ENCODE assay signal across 1 cellular context in the genomic region with DNA sequence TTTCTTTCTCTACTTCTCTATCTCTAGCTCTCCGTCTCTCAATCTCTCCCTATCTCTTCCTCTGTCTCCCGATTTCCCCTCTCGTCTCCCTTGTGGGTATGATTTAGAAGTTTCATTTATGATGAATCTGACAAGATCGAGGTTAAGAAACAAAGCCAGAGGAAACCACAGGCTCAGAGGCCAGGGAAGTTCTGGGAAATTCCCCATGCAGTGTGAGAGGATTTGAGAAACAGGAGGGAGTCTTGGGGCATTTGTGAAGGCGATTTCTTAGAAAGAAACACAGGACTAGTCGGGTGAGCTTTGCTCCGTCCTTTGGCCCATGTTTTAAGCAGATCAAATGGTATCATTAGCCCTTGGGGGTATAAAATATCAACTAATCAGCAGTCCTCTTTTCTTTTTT.
TF ChIP-seq lines count a peak whose summit lies in the region.

No MANE protein-coding gene starts in this region.

TF ChIP-seq in HCT116, 20 proteins besides CTCF, POLR2A, EP300 and RAD21:
- no peak for TF ChIP-seq EGR1 (IDR thresholded peaks at IDR 0.05; ENCODE audit: low read depth)
- no peak for TF ChIP-seq JUND (IDR thresholded peaks at IDR 0.05)
- TF ChIP-seq REST (IDR thresholded peaks at IDR 0.05; ENCODE audit: low read depth): no peak
- TF ChIP-seq ATF3 (IDR thresholded peaks at IDR 0.05): no peak
- TF ChIP-seq TCF7L2 (IDR thresholded peaks at IDR 0.05; ENCODE audit: borderline replicate concordance, extremely low read depth, insufficient read depth, insufficient read length): no peak
- no peak for TF ChIP-seq CBX3 (IDR thresholded peaks at IDR 0.05; ENCODE audit: low read depth)
- no peak for TF ChIP-seq CEBPB (IDR thresholded peaks at IDR 0.05; ENCODE audit: low read depth)
- no peak for TF ChIP-seq SRF (IDR thresholded peaks at IDR 0.05; ENCODE audit: low read depth)
- TF ChIP-seq ZFX (IDR thresholded peaks at IDR 0.05): no peak
